1 cellular context compared by ENCODE assay signal in the genomic region with DNA sequence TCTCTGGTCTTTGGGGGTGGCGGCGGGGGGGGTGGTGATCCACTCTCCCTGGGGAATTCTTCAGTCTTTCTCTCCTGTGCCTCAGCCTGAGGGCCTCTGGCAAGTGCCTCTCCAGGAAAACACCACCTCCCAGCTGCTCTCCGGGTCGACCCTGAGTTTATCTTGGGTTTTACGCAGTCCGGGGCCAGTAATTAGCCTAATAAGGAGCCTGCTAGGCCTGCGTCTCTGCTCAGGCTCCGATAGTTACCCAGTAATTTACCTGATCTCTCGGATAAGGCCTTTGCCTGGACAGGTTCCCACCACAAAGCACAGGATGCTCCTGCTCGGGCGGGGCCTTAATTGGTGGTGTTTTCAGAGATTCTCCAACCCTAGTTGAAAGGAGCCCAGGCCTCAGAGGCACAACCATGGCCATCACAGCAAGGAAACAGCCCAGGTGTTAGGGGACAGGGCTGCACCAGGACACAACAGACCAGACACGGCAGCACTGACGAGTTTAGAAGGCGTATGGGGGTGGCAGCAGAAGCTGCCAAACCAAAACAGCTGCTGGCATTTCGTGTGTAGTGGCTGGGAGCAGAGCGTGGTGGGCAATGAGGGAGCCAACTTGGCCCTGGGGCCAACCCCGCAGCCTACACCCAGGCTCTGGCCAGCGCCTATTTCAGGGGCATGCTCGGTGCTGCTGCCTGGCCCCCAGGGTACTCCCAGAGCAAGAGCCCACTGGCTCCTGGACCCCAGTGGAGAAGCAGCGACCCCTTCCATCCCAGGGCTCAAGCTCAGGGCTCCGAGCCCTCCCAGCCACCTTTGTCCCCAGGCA.
TF ChIP-seq lines count a peak whose summit lies in the region.

No MANE protein-coding gene starts in this region.

TF ChIP-seq in HepG2, 621 proteins besides CTCF, POLR2A, EP300 and RAD21 (continued from another document):
- TF ChIP-seq, protein P1, sequence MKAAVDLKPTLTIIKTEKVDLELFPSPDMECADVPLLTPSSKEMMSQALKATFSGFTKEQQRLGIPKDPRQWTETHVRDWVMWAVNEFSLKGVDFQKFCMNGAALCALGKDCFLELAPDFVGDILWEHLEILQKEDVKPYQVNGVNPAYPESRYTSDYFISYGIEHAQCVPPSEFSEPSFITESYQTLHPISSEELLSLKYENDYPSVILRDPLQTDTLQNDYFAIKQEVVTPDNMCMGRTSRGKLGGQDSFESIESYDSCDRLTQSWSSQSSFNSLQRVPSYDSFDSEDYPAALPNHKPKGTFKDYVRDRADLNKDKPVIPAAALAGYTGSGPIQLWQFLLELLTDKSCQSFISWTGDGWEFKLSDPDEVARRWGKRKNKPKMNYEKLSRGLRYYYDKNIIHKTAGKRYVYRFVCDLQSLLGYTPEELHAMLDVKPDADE (CRISPR knock-in tag; IDR thresholded peaks at IDR 0.05): no peak
- TF ChIP-seq ZNF17 (CRISPR knock-in tag; IDR thresholded peaks at IDR 0.05): no peak
- no peak for TF ChIP-seq HNF4G (IDR thresholded peaks at IDR 0.05; ENCODE audit: borderline replicate concordance, low read depth, low read length)
- no peak for TF ChIP-seq HNF4G (CRISPR knock-in tag; IDR thresholded peaks at IDR 0.05; ENCODE audit: borderline replicate concordance, low read depth)
- TF ChIP-seq PRMT3 (CRISPR knock-in tag; IDR thresholded peaks at IDR 0.05; ENCODE audit: borderline replicate concordance, low read depth): no peak
- no peak for TF ChIP-seq ZNF337 (CRISPR knock-in tag; IDR thresholded peaks at IDR 0.05; ENCODE audit: borderline replicate concordance, low read depth)
- no peak for TF ChIP-seq MXD4 (CRISPR knock-in tag; IDR thresholded peaks at IDR 0.05)
- no peak for TF ChIP-seq HIC2 (CRISPR knock-in tag; IDR thresholded peaks at IDR 0.05; ENCODE audit: low read depth)
- no peak for TF ChIP-seq ZNF276 (CRISPR knock-in tag; IDR thresholded peaks at IDR 0.05; ENCODE audit: low read depth)
- TF ChIP-seq ZNF552 (CRISPR knock-in tag; IDR thresholded peaks at IDR 0.05; ENCODE audit: borderline replicate concordance): no peak
- TF ChIP-seq, protein P2, sequence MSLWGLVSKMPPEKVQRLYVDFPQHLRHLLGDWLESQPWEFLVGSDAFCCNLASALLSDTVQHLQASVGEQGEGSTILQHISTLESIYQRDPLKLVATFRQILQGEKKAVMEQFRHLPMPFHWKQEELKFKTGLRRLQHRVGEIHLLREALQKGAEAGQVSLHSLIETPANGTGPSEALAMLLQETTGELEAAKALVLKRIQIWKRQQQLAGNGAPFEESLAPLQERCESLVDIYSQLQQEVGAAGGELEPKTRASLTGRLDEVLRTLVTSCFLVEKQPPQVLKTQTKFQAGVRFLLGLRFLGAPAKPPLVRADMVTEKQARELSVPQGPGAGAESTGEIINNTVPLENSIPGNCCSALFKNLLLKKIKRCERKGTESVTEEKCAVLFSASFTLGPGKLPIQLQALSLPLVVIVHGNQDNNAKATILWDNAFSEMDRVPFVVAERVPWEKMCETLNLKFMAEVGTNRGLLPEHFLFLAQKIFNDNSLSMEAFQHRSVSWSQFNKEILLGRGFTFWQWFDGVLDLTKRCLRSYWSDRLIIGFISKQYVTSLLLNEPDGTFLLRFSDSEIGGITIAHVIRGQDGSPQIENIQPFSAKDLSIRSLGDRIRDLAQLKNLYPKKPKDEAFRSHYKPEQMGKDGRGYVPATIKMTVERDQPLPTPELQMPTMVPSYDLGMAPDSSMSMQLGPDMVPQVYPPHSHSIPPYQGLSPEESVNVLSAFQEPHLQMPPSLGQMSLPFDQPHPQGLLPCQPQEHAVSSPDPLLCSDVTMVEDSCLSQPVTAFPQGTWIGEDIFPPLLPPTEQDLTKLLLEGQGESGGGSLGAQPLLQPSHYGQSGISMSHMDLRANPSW (CRISPR knock-in tag; IDR thresholded peaks at IDR 0.05; ENCODE audit: borderline replicate concordance): no peak
- TF ChIP-seq ARNTL (CRISPR knock-in tag; IDR thresholded peaks at IDR 0.05): no peak
- no peak for TF ChIP-seq ZBTB8A (CRISPR knock-in tag; IDR thresholded peaks at IDR 0.05; ENCODE audit: borderline replicate concordance, low read depth)
